1 cellular context compared by ENCODE assay signal in genomic region chr1:230086152-230086551, GRCh38.
TF ChIP-seq lines count a peak whose summit lies in the region.

No MANE protein-coding gene starts in this region.

TF ChIP-seq in GM23338, 12 proteins besides CTCF, POLR2A, EP300 and RAD21 (continued from another document):
- no peak for TF ChIP-seq ZNF462 (CRISPR knock-in tag; IDR thresholded peaks at IDR 0.05)
- no peak for TF ChIP-seq ZNF331 (CRISPR knock-in tag; IDR thresholded peaks at IDR 0.05; ENCODE audit: low read depth)
- TF ChIP-seq ETS1 (IDR thresholded peaks at IDR 0.05) = no peak
- TF ChIP-seq JUNB (IDR thresholded peaks at IDR 0.05; ENCODE audit: unreplicated experiment) = no peak
- no peak for TF ChIP-seq ZNF114 (CRISPR knock-in tag; IDR thresholded peaks at IDR 0.05)
- TF ChIP-seq STAT1 (IDR thresholded peaks at IDR 0.05; ENCODE audit: unreplicated experiment) = no peak
- TF ChIP-seq EZH2phosphoT487 (IDR thresholded peaks at IDR 0.05; ENCODE audit: unreplicated experiment) = no peak
- TF ChIP-seq POLR2AphosphoS5 (IDR thresholded peaks at IDR 0.05; ENCODE audit: low read depth) = no peak
TF ChIP-seq in GM23338: peak in this region for 0.
